Comparison of ENCODE assay signal across 8 cellular contexts in genomic region chr11:43574949-43575915, GRCh38.
DNase-seq lines count a peak whose midpoint lies in the region; ATAC-seq and TF ChIP-seq lines count a peak whose summit lies in the region.

No MANE protein-coding gene starts in this region.

- H3K27me3 Mint-ChIP-seq in nephron progenitor cell (ENCODE audit: low read depth, poor library complexity), result peaks cover 100% of the 10 kb centered on the region

- H3K4me1 Mint-ChIP-seq in nephron progenitor cell, result peaks cover 29% of the 10 kb centered on the region

- H3K27ac Mint-ChIP-seq in nephron progenitor cell, result no peak overlapping the region

- DNase-seq in NCI-H345 (lab: John Stamatoyannopoulos, UW) (peak; percentile 32), NCI-H345 treated with DMSO at 0.1 percent for 48 hours (lab: John Stamatoyannopoulos, UW; ENCODE audit: unreplicated experiment) (no peak), NCI-H82 (lab: John Stamatoyannopoulos, UW) (peak; percentile 79), epithelial cell of proximal tubule (ENCODE audit: low read depth) (no peak), nephron progenitor cell (peak; percentile 70), UCSD-AML1 (lab: John Stamatoyannopoulos, UW; ENCODE audit: unreplicated experiment) (no peak)

- H3K9me3 Mint-ChIP-seq in nephron progenitor cell, result no peaks in the 10 kb centered on the region

- H3K4me3 Mint-ChIP-seq in nephron progenitor cell, result peak overlapping the region; percentile 74

- ATAC-seq in GM21717 (IDR thresholded peaks at IDR 0.05; ENCODE audit: unreplicated experiment) (no peak), HG03045 (IDR thresholded peaks at IDR 0.05; ENCODE audit: unreplicated experiment) (no peak)

- TF ChIP-seq CTCF in epithelial cell of proximal tubule (conservative IDR thresholded peaks at IDR 0.05; ENCODE audit: low read depth, low read length) (no peak), nephron progenitor cell (IDR thresholded peaks at IDR 0.05) (no peak)

- peak overlapping the region; percentile 7 for H3K4me3 ChIP-seq in epithelial cell of proximal tubule (ENCODE audit: low read depth, low read length)

- H3K36me3 Mint-ChIP-seq in nephron progenitor cell (ENCODE audit: low read depth), result no peaks in the 10 kb centered on the region

Comparison
In these comparisons a context has a peak if more than half of its experiments do, and no peak if none do; other contexts are left out.
1. DNase-seq: peak in NCI-H345 (single experiment), NCI-H82 (single experiment) and nephron progenitor cell (single experiment); none in NCI-H345 treated with DMSO at 0.1 percent for 48 hours (single experiment), epithelial cell of proximal tubule (single experiment) and UCSD-AML1 (single experiment).